10 cellular contexts compared by ENCODE assay signal in the genomic region with DNA sequence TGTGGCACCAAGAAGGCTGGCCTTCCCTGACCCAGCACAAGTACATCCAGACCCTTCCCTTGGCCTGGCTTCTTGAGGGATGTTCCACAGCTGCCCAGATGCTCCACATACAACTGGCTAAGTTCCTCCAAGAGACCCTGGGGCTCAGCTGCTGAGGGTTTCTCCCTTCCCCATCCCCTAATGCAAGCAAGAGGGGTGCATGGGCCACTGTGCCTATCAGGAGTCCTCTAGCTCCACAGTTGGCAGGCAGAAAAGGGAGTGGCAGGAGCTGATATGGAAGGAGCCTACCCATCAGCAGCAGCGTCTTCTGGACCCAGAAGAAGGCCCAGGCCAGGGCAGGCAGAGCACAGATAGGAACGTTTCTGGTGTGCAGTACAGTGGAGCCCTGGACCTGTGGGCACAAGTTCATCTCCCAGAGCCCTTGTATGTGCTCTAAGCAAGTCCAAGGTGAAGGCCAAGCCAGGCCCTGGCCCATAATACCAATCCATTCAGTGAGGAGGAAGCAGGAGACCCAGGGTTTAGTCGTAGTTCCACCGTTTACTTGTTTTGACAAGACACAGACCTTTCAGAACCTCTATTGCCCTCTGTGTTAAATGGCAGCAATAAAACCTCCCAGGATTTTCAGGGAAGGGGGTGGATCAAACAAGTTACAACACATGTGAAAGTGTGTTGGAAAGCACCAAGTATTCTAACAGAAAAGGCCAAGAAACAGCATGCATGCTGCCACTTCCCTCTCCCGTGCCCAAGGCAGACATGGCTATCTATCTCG. TPM values are rescaled to one million over a fixed set of nuclear protein-coding genes. Genes with fewer than 3 reads are reported as not detected.
DNase-seq lines count a peak whose midpoint lies in the region; ATAC-seq and TF ChIP-seq lines count a peak whose summit lies in the region.
"Had no signal": no experiment of that assay in that cellular context is flagged by ENCODE, and none has a peak within 500 bp of the region (broad histone marks: within the 10 kb centered on the region; RNA-seq: fewer than 3 reads in every experiment).

No MANE protein-coding gene starts in this region.

- ATAC-seq in upper lobe of right lung: no peak
- no peak for ATAC-seq in GM23338

- intact Hi-C loops in activated naive CD4-positive, alpha-beta T cell treated with anti-CD3 and anti-CD28 coated beads for 36 hours (cut with micrococcal nuclease): no loop called here
- intact Hi-C loops in upper lobe of right lung (cut with DNase I) (no loop called here), tibial artery (cut with DNase I; ENCODE audit: low total_unique reads) (no loop called here)

- peaks cover 62% of the 10 kb centered on the region for H3K4me1 ChIP-seq in upper lobe of right lung
- H3K4me1 ChIP-seq in tibial artery: peaks cover 3 to 31% (median 25%) of the 10 kb centered on the region in 4 donors
- H3K4me1 ChIP-seq in GM23338 (ENCODE audit: insufficient read depth): 0 out of 2 replicates have a peak, but pooled peaks cover 5% of the 10 kb centered on the region

- H3K9me3 ChIP-seq in upper lobe of right lung (no peaks in the 10 kb centered on the region), tibial artery (peaks cover 0 to 4% (median 0%) of the 10 kb centered on the region in 3 donors)

- H3K4me3 Mint-ChIP-seq in activated naive CD4-positive, alpha-beta T cell treated with anti-CD3 and anti-CD28 coated beads for 36 hours: no peak overlapping the region
- H3K4me3 Mint-ChIP-seq in mesothelial cell of epicardium (no peak overlapping the region), GM23338 (no peak overlapping the region)

- H3K4me1 Mint-ChIP-seq in activated naive CD4-positive, alpha-beta T cell treated with anti-CD3 and anti-CD28 coated beads for 36 hours (ENCODE audit: low read depth): peaks cover 94% of the 10 kb centered on the region
- H3K4me1 Mint-ChIP-seq in mesothelial cell of epicardium: peaks cover 34% of the 10 kb centered on the region
- H3K4me1 Mint-ChIP-seq in GM23338: peaks cover 29% of the 10 kb centered on the region

- H3K79me2 ChIP-seq in GM23338 (replicated peaks; ENCODE audit: insufficient read depth): no peaks in the 10 kb centered on the region

- no peaks in the 10 kb centered on the region for H4K20me1 ChIP-seq in GM23338 (replicated peaks; ENCODE audit: insufficient read depth)

- peak overlapping the region; percentile 98 for H3K27ac Mint-ChIP-seq in activated naive CD4-positive, alpha-beta T cell treated with anti-CD3 and anti-CD28 coated beads for 36 hours
- H3K27ac Mint-ChIP-seq in mesothelial cell of epicardium: peak overlapping the region; percentile 86
- no peak overlapping the region for H3K27ac Mint-ChIP-seq in GM23338

- no peak for DNase-seq in activated naive CD4-positive, alpha-beta T cell treated with anti-CD3 and anti-CD28 coated beads for 36 hours
- DNase-seq in activated naive CD4-positive, alpha-beta T cell treated with anti-CD3 and anti-CD28 coated beads, Interleukin-2, amount 50 U/mL, for 16 hours: no peak
- DNase-seq in caudate nucleus (lab: John Stamatoyannopoulos, UW): no peak
- DNase-seq in mesothelial cell of epicardium (ENCODE audit: low spot score in 2 of 2, unreplicated experiment in 2 of 2): no peak
- DNase-seq in upper lobe of right lung: no peak
- no peak for DNase-seq in tibial artery
- DNase-seq in GM23338 (ENCODE audit: low spot score): no peak
- no peak for DNase-seq in glomerular visceral epithelial cell (ENCODE audit: extremely low spot score)
- DNase-seq: NCI-H1048 had no signal

- CTCF ChIA-PET in activated naive CD4-positive, alpha-beta T cell treated with anti-CD3 and anti-CD28 coated beads for 36 hours (lab: Charles Lee): interaction anchor here (0.8 to 4.1 kb wide), 14 partner anchors 9 to 65 kb away, joined by 3 to 27 read pairs (median 5); a partner anchor contains a TSS

- H3K27ac ChIP-seq in caudate nucleus (ENCODE audit: low read depth, low read length) (peak overlapping the region; percentile 74), upper lobe of right lung (peak overlapping the region; percentile 88), tibial artery (peak overlapping the region in 1 of 2 donors; percentile 4), GM23338 (ENCODE audit: low read depth) (no peak overlapping the region)
- H3K27ac ChIP-seq: VCaP had no signal

- no peak for TF ChIP-seq CTCF in mesothelial cell of epicardium (IDR thresholded peaks at IDR 0.05; ENCODE audit: unreplicated experiment)
- no peak for TF ChIP-seq CTCF in upper lobe of right lung (IDR thresholded peaks at IDR 0.05)
- no peak for TF ChIP-seq CTCF in tibial artery (IDR thresholded peaks at IDR 0.05)
- TF ChIP-seq CTCF in GM23338 (conservative IDR thresholded peaks at IDR 0.05; ENCODE audit: low read depth in 2 of 2): no peak

- H2AFZ ChIP-seq in GM23338: no peak overlapping the region

- H3K4me3 ChIP-seq in upper lobe of right lung (no peak overlapping the region), tibial artery (no peak overlapping the region), GM23338 (no peak overlapping the region)

- H3F3A ChIP-seq in GM23338 (replicated peaks; ENCODE audit: low read depth): no peaks in the 10 kb centered on the region

- H3K27me3 ChIP-seq in upper lobe of right lung (no peaks in the 10 kb centered on the region), tibial artery (no peaks in the 10 kb centered on the region), GM23338 (ENCODE audit: insufficient read depth) (no peaks in the 10 kb centered on the region)

- H3K36me3 Mint-ChIP-seq in activated naive CD4-positive, alpha-beta T cell treated with anti-CD3 and anti-CD28 coated beads for 36 hours (ENCODE audit: low read depth): peaks cover 35% of the 10 kb centered on the region
- H3K36me3 Mint-ChIP-seq in mesothelial cell of epicardium (no peaks in the 10 kb centered on the region), GM23338 (ENCODE audit: low read depth) (no peaks in the 10 kb centered on the region; the same call in 2 of the 3 replicates)

- no peaks in the 10 kb centered on the region for H3K9me3 Mint-ChIP-seq in activated naive CD4-positive, alpha-beta T cell treated with anti-CD3 and anti-CD28 coated beads for 36 hours
- H3K9me3 Mint-ChIP-seq in mesothelial cell of epicardium (peaks cover 5% of the 10 kb centered on the region), GM23338 (no peaks in the 10 kb centered on the region)

- no peak overlapping the region for H3K4me2 ChIP-seq in GM23338

- H3K9me2 ChIP-seq in GM23338 (ENCODE audit: insufficient read depth): no peaks in the 10 kb centered on the region

- H3K27me3 Mint-ChIP-seq in activated naive CD4-positive, alpha-beta T cell treated with anti-CD3 and anti-CD28 coated beads for 36 hours (ENCODE audit: low read depth): no peaks in the 10 kb centered on the region
- H3K27me3 Mint-ChIP-seq in mesothelial cell of epicardium (ENCODE audit: low read depth): no peaks in the 10 kb centered on the region
- H3K27me3 Mint-ChIP-seq in GM23338 (ENCODE audit: insufficient read depth, low read depth, poor library complexity): peaks cover 5% of the 10 kb centered on the region

- peaks cover 13% of the 10 kb centered on the region for H3K36me3 ChIP-seq in upper lobe of right lung
- peaks cover 17 to 30% (median 28%) of the 10 kb centered on the region in 3 donors for H3K36me3 ChIP-seq in tibial artery
- H3K36me3 ChIP-seq in GM23338 (ENCODE audit: insufficient read depth): no peaks in the 10 kb centered on the region

TF ChIP-seq in GM23338, 12 proteins besides CTCF, POLR2A, EP300 and RAD21 (continues in another document):
- TF ChIP-seq POLR2AphosphoS5 (IDR thresholded peaks at IDR 0.05; ENCODE audit: low read depth) (no peak), JUNB (IDR thresholded peaks at IDR 0.05; ENCODE audit: unreplicated experiment) (no peak), EZH2 (IDR thresholded peaks at IDR 0.05; ENCODE audit: low read depth, unreplicated experiment) (no peak), EZH2phosphoT487 (IDR thresholded peaks at IDR 0.05; ENCODE audit: unreplicated experiment) (no peak), CREB1 (CRISPR knock-in tag; IDR thresholded peaks at IDR 0.05; ENCODE audit: low read depth) (no peak), STAT1 (IDR thresholded peaks at IDR 0.05; ENCODE audit: unreplicated experiment) (no peak)
- TF ChIP-seq, protein P1, sequence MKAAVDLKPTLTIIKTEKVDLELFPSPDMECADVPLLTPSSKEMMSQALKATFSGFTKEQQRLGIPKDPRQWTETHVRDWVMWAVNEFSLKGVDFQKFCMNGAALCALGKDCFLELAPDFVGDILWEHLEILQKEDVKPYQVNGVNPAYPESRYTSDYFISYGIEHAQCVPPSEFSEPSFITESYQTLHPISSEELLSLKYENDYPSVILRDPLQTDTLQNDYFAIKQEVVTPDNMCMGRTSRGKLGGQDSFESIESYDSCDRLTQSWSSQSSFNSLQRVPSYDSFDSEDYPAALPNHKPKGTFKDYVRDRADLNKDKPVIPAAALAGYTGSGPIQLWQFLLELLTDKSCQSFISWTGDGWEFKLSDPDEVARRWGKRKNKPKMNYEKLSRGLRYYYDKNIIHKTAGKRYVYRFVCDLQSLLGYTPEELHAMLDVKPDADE (IDR thresholded peaks at IDR 0.05): no peak

RNA-seq across cellular contexts. Expression of a gene that starts 26.1 kb away (rescaled TPM):
- total RNA-seq in activated naive CD4-positive, alpha-beta T cell treated with anti-CD3 and anti-CD28 coated beads for 36 hours: 10 to 100 TPM; 52.0 to 55.5 TPM
- 8.0 to 9.1 TPM (median 8.7 TPM) in 3 replicates for total RNA-seq in mesothelial cell of epicardium
- total RNA-seq in upper lobe of right lung: 128 TPM
- 0.04 and 0.10 TPM in 2 replicates for total RNA-seq in GM23338 (2014; rRNA removed; shearing (Covaris generic))
- 0.74 TPM in 1 of 2 replicates, not detected in the other for polyA plus RNA-seq in GM23338 (2016; fragmentation: Nextera tagmentation; extraction: Ambion mirVana)

RNA-seq across cellular contexts. Expression of a gene that starts 27.6 kb away (rescaled TPM):
- under 1 TPM; 0.32 to 0.36 TPM for total RNA-seq in activated naive CD4-positive, alpha-beta T cell treated with anti-CD3 and anti-CD28 coated beads for 36 hours
- total RNA-seq in mesothelial cell of epicardium (0.11 to 0.25 TPM (median 0.18 TPM) in 3 replicates), upper lobe of right lung (0.52 TPM)
- total RNA-seq in GM23338 (2014; rRNA removed; shearing (Covaris generic)): 0.17 and 0.19 TPM in 2 replicates
- 0.15 and 0.19 TPM in 2 replicates for polyA plus RNA-seq in GM23338 (2016; fragmentation: Nextera tagmentation; extraction: Ambion mirVana)
